Comparison of ENCODE assay signal across 2 cellular contexts in the genomic region with DNA sequence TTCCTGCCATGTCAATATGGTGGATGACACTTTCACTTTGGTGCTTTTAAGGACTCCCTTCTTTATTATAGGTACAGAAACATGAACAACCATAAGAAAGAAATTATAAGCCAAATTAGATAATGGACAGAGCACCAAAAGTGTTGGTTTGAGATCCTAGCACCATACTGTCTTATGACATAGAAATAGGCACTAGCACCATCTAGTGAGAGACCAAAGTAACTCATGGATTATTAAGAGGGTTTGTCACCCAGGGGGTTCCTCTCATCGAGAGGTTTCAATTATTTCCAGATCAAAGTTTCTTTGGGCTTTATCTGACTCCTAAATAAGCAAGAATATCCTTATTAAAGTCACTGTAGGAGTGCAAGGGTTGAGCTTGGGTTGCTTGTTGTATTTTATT.
TF ChIP-seq lines count a peak whose summit lies in the region.

No MANE protein-coding gene starts in this region.

TF ChIP-seq in IMR-90, 13 proteins besides CTCF, POLR2A, EP300 and RAD21 (continued from another document):
- no peak for TF ChIP-seq BHLHE40 (IDR thresholded peaks at IDR 0.05; ENCODE audit: low read depth, low read length)
- TF ChIP-seq MXI1 (IDR thresholded peaks at IDR 0.05; ENCODE audit: borderline replicate concordance, low read depth, low read length): no peak
- TF ChIP-seq, protein P1, sequence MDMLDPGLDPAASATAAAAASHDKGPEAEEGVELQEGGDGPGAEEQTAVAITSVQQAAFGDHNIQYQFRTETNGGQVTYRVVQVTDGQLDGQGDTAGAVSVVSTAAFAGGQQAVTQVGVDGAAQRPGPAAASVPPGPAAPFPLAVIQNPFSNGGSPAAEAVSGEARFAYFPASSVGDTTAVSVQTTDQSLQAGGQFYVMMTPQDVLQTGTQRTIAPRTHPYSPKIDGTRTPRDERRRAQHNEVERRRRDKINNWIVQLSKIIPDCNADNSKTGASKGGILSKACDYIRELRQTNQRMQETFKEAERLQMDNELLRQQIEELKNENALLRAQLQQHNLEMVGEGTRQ (IDR thresholded peaks at IDR 0.05; ENCODE audit: low read depth, low read length): no peak

TF ChIP-seq in SK-N-SH, 30 proteins besides CTCF, POLR2A, EP300 and RAD21 (continued from another document):
- TF ChIP-seq SMC3 (IDR thresholded peaks at IDR 0.05; ENCODE audit: low read depth, low read length): peak; percentile 15; the same call in 1 of the 2 replicates
